21 cellular contexts compared by ENCODE assay signal in genomic region chr14:57205953-57206352, GRCh38.
"Had no signal": no experiment of that assay in that cellular context is flagged by ENCODE, and none has a peak within 500 bp of the region (broad histone marks: within the 10 kb centered on the region; RNA-seq: fewer than 3 reads in every experiment).

No MANE protein-coding gene starts in this region.

- H3K27me3 ChIP-seq: dorsolateral prefrontal cortex, heart left ventricle, stomach, suprapubic skin, transverse colon had no signal

- H3K4me3 ChIP-seq: dorsolateral prefrontal cortex, heart left ventricle, stomach, suprapubic skin, transverse colon had no signal

- DNase-seq: activated CD4-positive, alpha-beta T cell treated with anti-CD3 and anti-CD28 coated beads, Interleukin-2, amount 10 ng/mL, durations not matched to agents 7 days and 5 days; activated CD8-positive, alpha-beta memory T cell treated with anti-CD3 and anti-CD28 coated beads, Interleukin-2, amount 10 ng/mL, durations not matched to agents 7 days and 5 days; activated CD8-positive, alpha-beta T cell treated with anti-CD3 and anti-CD28 coated beads for 36 hours; activated gamma-delta T cell treated with Interleukin-2 at 50 U/mL for 16 hours; activated T-cell treated with anti-CD3 and anti-CD28 coated beads for 4 hours; central memory CD4-positive, alpha-beta T cell; dorsolateral prefrontal cortex; effector memory CD8-positive, alpha-beta T cell; heart left ventricle; islet precursor cell; left cardiac atrium; naive B cell; occipital lobe; posterior cingulate gyrus; small intestine; stimulated activated CD4-positive, alpha-beta T cell treated with anti-CD3 and anti-CD28 coated beads, Interleukin-2, amount 100 ng/mL, for 24 hours; stomach; T-helper 2 cell; transverse colon had no signal

- H3K9me3 ChIP-seq: heart left ventricle, stomach, suprapubic skin, transverse colon had no signal

- H3K4me1 ChIP-seq: heart left ventricle, stomach, suprapubic skin, transverse colon had no signal

- H3K27ac ChIP-seq: dorsolateral prefrontal cortex, heart left ventricle, stomach, suprapubic skin, transverse colon, VCaP had no signal
